ENCODE assay signal across 13 cellular contexts in genomic region chr4:134777626-134778025, GRCh38.
A peak's percentile ranks its signal among the peaks of the same experiment; 100 is the strongest.
DNase-seq lines count a peak whose midpoint lies in the region; ATAC-seq and TF ChIP-seq lines count a peak whose summit lies in the region.
"Had no signal": no experiment of that assay in that cellular context is flagged by ENCODE, and none has a peak within 500 bp of the region (broad histone marks: within the 10 kb centered on the region; RNA-seq: fewer than 3 reads in every experiment).

No MANE protein-coding gene starts in this region.

- intact Hi-C loops in Caco-2 (cut with micrococcal nuclease; ENCODE audit: unreplicated experiment), result loop anchor here (1.0 to 5.0 kb wide), 5 partner anchors 130 to 1630 kb away; partner anchors contain the start of gene PCDH10

- CTCF ChIA-PET in Caco-2 (lab: Charles Lee), result interaction anchor here (0.7 to 1.4 kb wide), 4 partner anchors 112 to 247 kb away, joined by 3 to 6 read pairs (median 3); no protein-coding TSS in a partner anchor

- ATAC-seq in HG03378 (IDR thresholded peaks at IDR 0.05; ENCODE audit: unreplicated experiment) (no peak), HG02678 (IDR thresholded peaks at IDR 0.05; ENCODE audit: unreplicated experiment) (no peak)
- ATAC-seq: Panc1; stimulated activated naive CD8-positive, alpha-beta T cell treated with anti-CD3 and anti-CD28 coated beads, Interleukin-15, Interleukin-2, amounts not matched to agents 100 U/mL and 50 U/mL, for 24 hours had no signal

- BruUV-seq in Caco-2 (replicated peaks; lab: Mats Ljungman, UMichigan), result no TSS peak

- POLR2A ChIA-PET in Caco-2 (lab: Charles Lee), result no interaction called here

- no peak overlapping the region for H3K4me3 ChIP-seq in Caco-2 (ENCODE audit: low read depth, low read length)

- H3K27me3 ChIP-seq in Caco-2 (replicated peaks; ENCODE audit: control insufficient read depth, insufficient read depth, low read length), result no peaks in the 10 kb centered on the region
- H3K27me3 ChIP-seq: neutrophil had no signal

- H3K4me1 Mint-ChIP-seq in Caco-2 (ENCODE audit: low read depth, unreplicated experiment), result no peaks in the 10 kb centered on the region

- TF ChIP-seq RAD21 in Ishikawa (IDR thresholded peaks at IDR 0.05; ENCODE audit: low read depth), result peak; percentile 60

- TF ChIP-seq EP300 in Ishikawa (IDR thresholded peaks at IDR 0.05; ENCODE audit: borderline replicate concordance), result no peak

- TF ChIP-seq CTCF in Caco-2 (IDR thresholded peaks at IDR 0.05; ENCODE audit: insufficient read depth in 1 of 2, low read depth in 1 of 2, low read length in 1 of 2, severe bottlenecking in 1 of 2, unreplicated experiment in 1 of 2), result peak; percentile 22 to 38
- TF ChIP-seq CTCF in GM13976 (IDR thresholded peaks at IDR 0.05; ENCODE audit: borderline replicate concordance, control extremely low read depth, extremely low read depth, insufficient read depth, missing control alignments), result no peak

- H3K27ac Mint-ChIP-seq in Caco-2 (ENCODE audit: unreplicated experiment), result no peak overlapping the region
- H3K27ac Mint-ChIP-seq: activated T-cell treated with anti-CD3 and anti-CD28 coated beads, Interleukin-2, amount 50 U/mL, for 24 hours had no signal

- no peaks in the 10 kb centered on the region for H3K4me1 ChIP-seq in Caco-2

- DNase-seq in Caco-2, result peak in 1 of 2 experiments; percentile 41
- DNase-seq in RKO (ENCODE audit: low spot score), result peak; percentile 22
- DNase-seq in iPS-NIHi11 (ENCODE audit: low spot score), result peak; percentile 8
- DNase-seq in GM13976 (ENCODE audit: low spot score), result no peak
- no peak for DNase-seq in middle frontal gyrus (ENCODE audit: extremely low spot score, low spot score)
- DNase-seq: activated T-cell treated with anti-CD3 and anti-CD28 coated beads, Interleukin-2, amount 50 U/mL, for 24 hours; KBM-7; stimulated activated naive CD8-positive, alpha-beta T cell treated with anti-CD3 and anti-CD28 coated beads, Interleukin-15, Interleukin-2, amounts not matched to agents 100 U/mL and 50 U/mL, for 24 hours had no signal

- H3K27me3 Mint-ChIP-seq in Caco-2 (ENCODE audit: insufficient read depth, unreplicated experiment), result no peaks in the 10 kb centered on the region
- H3K27me3 Mint-ChIP-seq: activated T-cell treated with anti-CD3 and anti-CD28 coated beads, Interleukin-2, amount 50 U/mL, for 24 hours had no signal

- no peak overlapping the region for H3K4me3 Mint-ChIP-seq in Caco-2 (ENCODE audit: unreplicated experiment)
- H3K4me3 Mint-ChIP-seq: activated T-cell treated with anti-CD3 and anti-CD28 coated beads, Interleukin-2, amount 50 U/mL, for 24 hours had no signal

- no peaks in the 10 kb centered on the region for H3K36me3 ChIP-seq in Caco-2 (ENCODE audit: control insufficient read depth, insufficient read depth, low read length)
- H3K36me3 ChIP-seq: neutrophil had no signal

- no peaks in the 10 kb centered on the region for H3K9me3 ChIP-seq in Caco-2
- H3K9me3 ChIP-seq: neutrophil had no signal

- in situ Hi-C loops in GM13976 (cut with MboI; ENCODE audit: low sequenced_read_pairs, unreplicated experiment), result no loop called here

- no peaks in the 10 kb centered on the region for H3K9me3 Mint-ChIP-seq in Caco-2 (ENCODE audit: unreplicated experiment)

- H3K36me3 Mint-ChIP-seq in Caco-2 (ENCODE audit: insufficient read depth, unreplicated experiment), result no peaks in the 10 kb centered on the region

TF ChIP-seq in Ishikawa, 13 proteins besides CTCF, POLR2A, EP300 and RAD21:
- TF ChIP-seq CREB1 (IDR thresholded peaks at IDR 0.05; ENCODE audit: low read depth) (no peak), MAX (IDR thresholded peaks at IDR 0.05) (no peak), TAF1 (IDR thresholded peaks at IDR 0.05; ENCODE audit: low read depth) (no peak), YY1 (IDR thresholded peaks at IDR 0.05; ENCODE audit: low read depth) (no peak), ZBTB7A (IDR thresholded peaks at IDR 0.05; ENCODE audit: low read depth) (no peak), USF1 (IDR thresholded peaks at IDR 0.05) (no peak), REST (IDR thresholded peaks at IDR 0.05; ENCODE audit: low read depth) (no peak), TCF12 (IDR thresholded peaks at IDR 0.05; ENCODE audit: low read depth) (no peak), EGR1 (IDR thresholded peaks at IDR 0.05) (no peak), FOXM1 (IDR thresholded peaks at IDR 0.05; ENCODE audit: borderline replicate concordance, low read depth) (no peak), CEBPB (IDR thresholded peaks at IDR 0.05) (no peak), NFIC (IDR thresholded peaks at IDR 0.05) (no peak), TEAD4 (IDR thresholded peaks at IDR 0.05) (no peak)

Comparison
In these comparisons a context has a peak if more than half of its experiments do, and no peak if none do; other contexts are left out.
1. DNase-seq: peak in RKO (single experiment) and iPS-NIHi11 (single experiment); none in GM13976 (single experiment) and middle frontal gyrus (single experiment).